32 cellular contexts compared by ENCODE assay signal in genomic region chr2:834233-834632, GRCh38.
"Had no signal": no experiment of that assay in that cellular context is flagged by ENCODE, and none has a peak within 500 bp of the region (broad histone marks: within the 10 kb centered on the region; RNA-seq: fewer than 3 reads in every experiment).

No MANE protein-coding gene starts in this region.

- H3K9me3 Mint-ChIP-seq: natural killer cell; stimulated activated memory B cell treated with anti-CD40 and anti-IgM and Interleukin-4, amounts not matched to agents 10 μg/mL and 1 μg/mL and 100 μg/mL, for 72 hours; stimulated activated naive CD8-positive, alpha-beta T cell treated with anti-CD3 and anti-CD28 coated beads, Interleukin-15, amount 100 ng/mL, for 72 hours; type B pancreatic cell had no signal

- H3K4me3 ChIP-seq: ovary, psoas muscle, skin epidermis, smooth muscle cell, spleen, suprapubic skin, testis, tibial artery, transverse colon, upper lobe of right lung, uterus had no signal

- H3K36me3 Mint-ChIP-seq: naive thymus-derived CD4-positive, alpha-beta T cell; natural killer cell; stimulated activated memory B cell treated with anti-CD40 and anti-IgM and Interleukin-4, amounts not matched to agents 10 μg/mL and 1 μg/mL and 100 μg/mL, for 72 hours; type B pancreatic cell had no signal

- H3K27ac Mint-ChIP-seq: naive thymus-derived CD4-positive, alpha-beta T cell; natural killer cell; nephron; progenitor cell of endocrine pancreas; stimulated activated memory B cell treated with anti-CD40 and anti-IgM and Interleukin-4, amounts not matched to agents 10 μg/mL and 1 μg/mL and 100 μg/mL, for 72 hours; stimulated activated naive CD8-positive, alpha-beta T cell treated with anti-CD3 and anti-CD28 coated beads, Interleukin-15, amount 100 ng/mL, for 72 hours; type B pancreatic cell had no signal

- H3K4me1 Mint-ChIP-seq: natural killer cell, neural crest cell had no signal

- H3K4me3 Mint-ChIP-seq: naive thymus-derived CD4-positive, alpha-beta T cell; natural killer cell; nephron; neural crest cell; stimulated activated memory B cell treated with anti-CD40 and anti-IgM and Interleukin-4, amounts not matched to agents 10 μg/mL and 1 μg/mL and 100 μg/mL, for 72 hours; stimulated activated naive CD8-positive, alpha-beta T cell treated with anti-CD3 and anti-CD28 coated beads, Interleukin-15, amount 100 ng/mL, for 72 hours; type B pancreatic cell had no signal

- H3K27me3 ChIP-seq: ovary, testis, transverse colon, uterus had no signal

- H3K36me3 ChIP-seq: ovary, spleen, suprapubic skin, tibial artery, transverse colon, upper lobe of right lung, uterus had no signal

- H3K27ac ChIP-seq: ovary, parathyroid adenoma, psoas muscle, skin epidermis, spleen, suprapubic skin, testis, tibial artery, transverse colon, upper lobe of right lung, uterus had no signal

- ATAC-seq: naive thymus-derived CD4-positive, alpha-beta T cell; natural killer cell; psoas muscle; right cardiac atrium; sciatic nerve; stimulated activated memory B cell treated with anti-CD40 and anti-IgM and Interleukin-4, amounts not matched to agents 10 μg/mL and 1 μg/mL and 100 μg/mL, for 72 hours; stimulated activated naive CD8-positive, alpha-beta T cell treated with anti-CD3 and anti-CD28 coated beads, Interleukin-15, amount 100 ng/mL, for 72 hours; stimulated activated naive CD8-positive, alpha-beta T cell treated with anti-CD3 and anti-CD28 coated beads, Interleukin-15, Interleukin-2, amounts not matched to agents 100 U/mL and 50 U/mL, for 24 hours; upper lobe of right lung had no signal

- DNase-seq: naive thymus-derived CD4-positive, alpha-beta T cell; natural killer cell; occipital lobe; ovary; posterior cingulate gyrus; psoas muscle; right cardiac atrium; spleen; stimulated activated CD4-positive, alpha-beta T cell treated with anti-CD3 and anti-CD28 coated beads, Interleukin-12 subunit alpha, Interleukin-12 subunit beta, amount 100 ng/mL, for 4 hours; stimulated activated CD4-positive, alpha-beta T cell treated with anti-CD3 and anti-CD28 coated beads, Interleukin-1b, Interleukin-23, amount 100 ng/mL, for 48 hours; stimulated activated CD4-positive, alpha-beta T cell treated with anti-CD3 and anti-CD28 coated beads, Interleukin-4, amount 100 ng/mL, for 1 hour; stimulated activated CD4-positive, alpha-beta T cell treated with anti-CD3 and anti-CD28 coated beads, Interleukin-4, amount 100 ng/mL, for 4 hours; stimulated activated CD8-positive, alpha-beta memory T cell treated with anti-CD3 and anti-CD28 coated beads, Interleukin-4, amount 100 ng/mL, for 48 hours; stimulated activated naive CD4-positive, alpha-beta T cell; stimulated activated naive CD8-positive, alpha-beta T cell treated with anti-CD3 and anti-CD28 coated beads, Interleukin-15, amount 100 ng/mL, for 72 hours; stimulated activated naive CD8-positive, alpha-beta T cell treated with anti-CD3 and anti-CD28 coated beads, Interleukin-15, Interleukin-2, amounts not matched to agents 100 U/mL and 50 U/mL, for 24 hours; substantia nigra; testis; tibial artery; transverse colon; upper lobe of right lung; uterus had no signal

- H3K9me3 ChIP-seq: ovary, psoas muscle, spleen, suprapubic skin, testis, tibial artery, transverse colon, upper lobe of right lung, uterus had no signal

- H3K4me1 ChIP-seq: parathyroid adenoma, psoas muscle, spleen, testis, uterus had no signal
